8 cellular contexts compared by ENCODE assay signal in genomic region chr1:144412491-144413403, GRCh38. TPM values are rescaled to one million over a fixed set of nuclear protein-coding genes. Genes with fewer than 3 reads are reported as not detected.
DNase-seq lines count a peak whose midpoint lies in the region; ATAC-seq lines count a peak whose summit lies in the region.
"Not testable (repeated sequence)": the region's sequence is repeated elsewhere in the genome, so short reads cannot be mapped to it uniquely, and the experiment has no call there.

No MANE protein-coding gene starts in this region.

- H3K27ac Mint-ChIP-seq in dendritic cell treated with granulocyte-macrophage colony-stimulating factor and Interleukin-4, amounts not matched to agents 40 ng/mL and 50 ng/mL, for 4 days: peak overlapping the region; percentile 94

- H3K27me3 Mint-ChIP-seq in dendritic cell treated with granulocyte-macrophage colony-stimulating factor and Interleukin-4, amounts not matched to agents 40 ng/mL and 50 ng/mL, for 4 days: not testable (repeated sequence)

- peak overlapping the region; percentile 89 for H3K4me3 Mint-ChIP-seq in dendritic cell treated with granulocyte-macrophage colony-stimulating factor and Interleukin-4, amounts not matched to agents 40 ng/mL and 50 ng/mL, for 4 days

- DNase-seq in Ammon's horn (ENCODE audit: low spot score): peak; percentile 89
- DNase-seq in NCI-H526 treated with DMSO at 0.1 percent for 48 hours (lab: John Stamatoyannopoulos, UW): peak; percentile 100
- peak; percentile 76 to 95 for DNase-seq in activated CD4-positive, alpha-beta T cell treated with anti-CD3 and anti-CD28 coated beads, Interleukin-2, amount 50 U/mL, for 24 hours (ENCODE audit: low read depth in 1 of 2, low spot score in 1 of 2)
- peak; percentile 76 to 91 for DNase-seq in left colon
- DNase-seq in stimulated activated CD4-positive, alpha-beta T cell treated with anti-CD3 and anti-CD28 coated beads, Interleukin-15, amount 100 ng/mL, for 1 hour (ENCODE audit: low read depth in 1 of 2, low spot score in 1 of 2): peak; percentile 64 to 74

- not testable (repeated sequence) for H3K36me3 Mint-ChIP-seq in dendritic cell treated with granulocyte-macrophage colony-stimulating factor and Interleukin-4, amounts not matched to agents 40 ng/mL and 50 ng/mL, for 4 days (ENCODE audit: low read depth)

- intact Hi-C loops in dendritic cell treated with granulocyte-macrophage colony-stimulating factor and Interleukin-4, amounts not matched to agents 40 ng/mL and 50 ng/mL, for 4 days (cut with micrococcal nuclease); left colon (cut with DNase I, micrococcal nuclease): not testable (repeated sequence)

- ATAC-seq in GM19328 (IDR thresholded peaks at IDR 0.05; ENCODE audit: unreplicated experiment): peak; percentile 83
- ATAC-seq in HG03432 (IDR thresholded peaks at IDR 0.05; ENCODE audit: unreplicated experiment): peak; percentile 92
- peak; percentile 83 for ATAC-seq in left colon

- H3K9me3 Mint-ChIP-seq in dendritic cell treated with granulocyte-macrophage colony-stimulating factor and Interleukin-4, amounts not matched to agents 40 ng/mL and 50 ng/mL, for 4 days: not testable (repeated sequence)

- peaks cover 14% of the 10 kb centered on the region for H3K4me1 Mint-ChIP-seq in dendritic cell treated with granulocyte-macrophage colony-stimulating factor and Interleukin-4, amounts not matched to agents 40 ng/mL and 50 ng/mL, for 4 days (ENCODE audit: low read depth)

RNA-seq across cellular contexts. Expression of gene PPIAL4E, which starts 39.3 kb away (rescaled TPM):
- total RNA-seq in left colon: not detected

RNA-seq across cellular contexts. Expression of gene NBPF15, which starts 48.7 kb away (rescaled TPM):
- total RNA-seq in left colon: 10 to 100 TPM; 17.8 to 20.1 TPM

Comparison
In these comparisons a context has a peak if more than half of its experiments do, and no peak if none do; other contexts are left out.
1. Peak in every context shown above with its lines: DNase-seq and ATAC-seq.